Comparison of ENCODE assay signal across 1 cellular context in the genomic region with DNA sequence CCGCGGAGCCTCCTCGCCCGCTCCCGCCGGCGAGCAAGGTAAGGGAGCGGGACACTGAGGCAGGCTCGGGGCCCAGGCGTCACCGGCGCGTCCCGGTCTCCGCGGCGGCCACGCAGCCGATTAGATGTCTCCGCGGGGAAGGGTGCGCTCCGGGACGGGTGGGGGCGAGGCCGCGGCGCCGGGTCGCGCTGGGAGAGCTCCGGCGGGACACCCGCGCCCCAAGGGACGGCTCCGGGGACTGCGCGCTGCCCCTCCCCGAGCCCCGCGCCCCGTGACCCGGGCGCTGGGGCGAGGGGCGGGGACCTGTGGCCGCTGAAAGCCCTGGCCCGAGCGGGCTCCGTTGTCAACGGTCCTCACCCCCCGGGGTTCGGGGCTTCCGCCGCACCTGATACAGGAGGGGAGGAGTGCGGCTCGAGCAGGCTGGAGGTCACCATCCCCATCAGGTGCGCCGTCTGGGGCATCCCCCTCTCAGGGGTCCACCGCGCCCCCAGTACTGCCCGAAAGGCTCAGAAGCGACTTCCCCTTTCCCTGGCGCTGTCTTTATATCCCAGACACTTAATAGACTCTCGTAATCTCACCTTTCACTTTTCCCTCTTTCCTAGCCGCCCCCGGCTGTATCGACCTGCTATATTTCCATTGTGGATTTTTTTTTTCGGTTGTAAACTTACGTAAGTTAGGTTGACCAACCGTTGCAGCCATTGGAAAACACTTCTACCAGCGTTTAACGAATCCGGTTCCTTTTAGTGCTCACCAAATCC.
TF ChIP-seq lines count a peak whose summit lies in the region.

No MANE protein-coding gene starts in this region.

TF ChIP-seq in HepG2, 621 proteins besides CTCF, POLR2A, EP300 and RAD21 (continued from another document):
- TF ChIP-seq, protein P1, sequence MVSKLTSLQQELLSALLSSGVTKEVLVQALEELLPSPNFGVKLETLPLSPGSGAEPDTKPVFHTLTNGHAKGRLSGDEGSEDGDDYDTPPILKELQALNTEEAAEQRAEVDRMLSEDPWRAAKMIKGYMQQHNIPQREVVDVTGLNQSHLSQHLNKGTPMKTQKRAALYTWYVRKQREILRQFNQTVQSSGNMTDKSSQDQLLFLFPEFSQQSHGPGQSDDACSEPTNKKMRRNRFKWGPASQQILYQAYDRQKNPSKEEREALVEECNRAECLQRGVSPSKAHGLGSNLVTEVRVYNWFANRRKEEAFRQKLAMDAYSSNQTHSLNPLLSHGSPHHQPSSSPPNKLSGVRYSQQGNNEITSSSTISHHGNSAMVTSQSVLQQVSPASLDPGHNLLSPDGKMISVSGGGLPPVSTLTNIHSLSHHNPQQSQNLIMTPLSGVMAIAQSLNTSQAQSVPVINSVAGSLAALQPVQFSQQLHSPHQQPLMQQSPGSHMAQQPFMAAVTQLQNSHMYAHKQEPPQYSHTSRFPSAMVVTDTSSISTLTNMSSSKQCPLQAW (CRISPR knock-in tag; IDR thresholded peaks at IDR 0.05), result no peak
- TF ChIP-seq ZNF709 (CRISPR knock-in tag; IDR thresholded peaks at IDR 0.05), result 0 out of 2 replicates have a peak, but pooled peaks have one; percentile 44
- TF ChIP-seq ZNF256 (CRISPR knock-in tag; conservative IDR thresholded peaks at IDR 0.05), result no peak
- 0 out of 2 replicates have a peak, but pooled peaks have one; percentile 28 for TF ChIP-seq CCDC6 (CRISPR knock-in tag; IDR thresholded peaks at IDR 0.05)
- 0 out of 2 replicates have a peak, but pooled peaks have one; percentile 23 for TF ChIP-seq HDAC1 (CRISPR knock-in tag; IDR thresholded peaks at IDR 0.05)
- 0 out of 2 replicates have a peak, but pooled peaks have one; percentile 24 for TF ChIP-seq GATAD1 (CRISPR knock-in tag; IDR thresholded peaks at IDR 0.05)
- no peak for TF ChIP-seq ZNF556 (CRISPR knock-in tag; IDR thresholded peaks at IDR 0.05; ENCODE audit: borderline replicate concordance)
- TF ChIP-seq ZNF558 (CRISPR knock-in tag; IDR thresholded peaks at IDR 0.05; ENCODE audit: borderline replicate concordance), result no peak; the same call in 1 of the 2 replicates
- peak; percentile 37; the same call in 1 of the 2 replicates for TF ChIP-seq RXRA (CRISPR knock-in tag; IDR thresholded peaks at IDR 0.05)
- TF ChIP-seq TCF7L2 (IDR thresholded peaks at IDR 0.05; ENCODE audit: low read depth, low read length), result no peak
- TF ChIP-seq SAP130 (CRISPR knock-in tag; IDR thresholded peaks at IDR 0.05; ENCODE audit: low read depth), result peak; percentile 57
- TF ChIP-seq, protein P2, sequence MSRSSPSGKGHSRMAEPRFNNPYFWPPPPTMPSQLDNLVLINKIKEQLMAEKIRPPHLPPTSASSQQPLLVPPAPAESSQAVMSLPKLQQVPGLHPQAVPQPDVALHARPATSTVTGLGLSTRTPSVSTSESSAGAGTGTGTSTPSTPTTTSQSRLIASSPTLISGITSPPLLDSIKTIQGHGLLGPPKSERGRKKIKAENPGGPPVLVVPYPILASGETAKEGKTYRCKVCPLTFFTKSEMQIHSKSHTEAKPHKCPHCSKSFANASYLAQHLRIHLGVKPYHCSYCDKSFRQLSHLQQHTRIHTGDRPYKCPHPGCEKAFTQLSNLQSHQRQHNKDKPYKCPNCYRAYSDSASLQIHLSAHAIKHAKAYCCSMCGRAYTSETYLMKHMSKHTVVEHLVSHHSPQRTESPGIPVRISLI (CRISPR knock-in tag; IDR thresholded peaks at IDR 0.05; ENCODE audit: borderline replicate concordance), result peak; percentile 49; the same call in 1 of the 2 replicates
- no peak for TF ChIP-seq MTA3 (CRISPR knock-in tag; IDR thresholded peaks at IDR 0.05)
- peak; percentile 14; the same call in 1 of the 2 replicates for TF ChIP-seq SALL1 (CRISPR knock-in tag; IDR thresholded peaks at IDR 0.05)
- TF ChIP-seq, protein P3, sequence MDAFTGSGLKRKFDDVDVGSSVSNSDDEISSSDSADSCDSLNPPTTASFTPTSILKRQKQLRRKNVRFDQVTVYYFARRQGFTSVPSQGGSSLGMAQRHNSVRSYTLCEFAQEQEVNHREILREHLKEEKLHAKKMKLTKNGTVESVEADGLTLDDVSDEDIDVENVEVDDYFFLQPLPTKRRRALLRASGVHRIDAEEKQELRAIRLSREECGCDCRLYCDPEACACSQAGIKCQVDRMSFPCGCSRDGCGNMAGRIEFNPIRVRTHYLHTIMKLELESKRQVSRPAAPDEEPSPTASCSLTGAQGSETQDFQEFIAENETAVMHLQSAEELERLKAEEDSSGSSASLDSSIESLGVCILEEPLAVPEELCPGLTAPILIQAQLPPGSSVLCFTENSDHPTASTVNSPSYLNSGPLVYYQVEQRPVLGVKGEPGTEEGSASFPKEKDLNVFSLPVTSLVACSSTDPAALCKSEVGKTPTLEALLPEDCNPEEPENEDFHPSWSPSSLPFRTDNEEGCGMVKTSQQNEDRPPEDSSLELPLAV (CRISPR knock-in tag; conservative IDR thresholded peaks at IDR 0.05; ENCODE audit: low read depth), result no peak
- peak; percentile 9; the same call in 1 of the 2 replicates for TF ChIP-seq NFYB (CRISPR knock-in tag; IDR thresholded peaks at IDR 0.05)
- TF ChIP-seq HES4 (CRISPR knock-in tag; IDR thresholded peaks at IDR 0.05; ENCODE audit: borderline replicate concordance), result peak; percentile 77
- no peak; the same call in 1 of the 2 replicates for TF ChIP-seq ZNF891 (CRISPR knock-in tag; IDR thresholded peaks at IDR 0.05)
- TF ChIP-seq PHF8 (CRISPR knock-in tag; IDR thresholded peaks at IDR 0.05), result 0 out of 2 replicates have a peak, but pooled peaks have one; percentile 24
- no peak for TF ChIP-seq SMYD3 (CRISPR knock-in tag; IDR thresholded peaks at IDR 0.05)
- no peak for TF ChIP-seq SOX6 (IDR thresholded peaks at IDR 0.05)
- TF ChIP-seq SOX6 (CRISPR knock-in tag; IDR thresholded peaks at IDR 0.05), result 0 out of 2 replicates have a peak, but pooled peaks have one; percentile 19
- 0 out of 2 replicates have a peak, but pooled peaks have one; percentile 20 for TF ChIP-seq ZBTB20 (CRISPR knock-in tag; IDR thresholded peaks at IDR 0.05; ENCODE audit: borderline replicate concordance, low read depth)
- 0 out of 2 replicates have a peak, but pooled peaks have one; percentile 20 for TF ChIP-seq ZSCAN20 (CRISPR knock-in tag; IDR thresholded peaks at IDR 0.05; ENCODE audit: borderline replicate concordance)
- TF ChIP-seq MIER3 (CRISPR knock-in tag; IDR thresholded peaks at IDR 0.05; ENCODE audit: borderline replicate concordance), result no peak
- TF ChIP-seq SMAD9 (CRISPR knock-in tag; IDR thresholded peaks at IDR 0.05), result 0 out of 2 replicates have a peak, but pooled peaks have one; percentile 31
- TF ChIP-seq ZNF660 (CRISPR knock-in tag; IDR thresholded peaks at IDR 0.05; ENCODE audit: borderline replicate concordance, low read depth), result no peak
- TF ChIP-seq HMG20A (CRISPR knock-in tag; IDR thresholded peaks at IDR 0.05; ENCODE audit: borderline replicate concordance), result no peak
- no peak for TF ChIP-seq KLF15 (CRISPR knock-in tag; IDR thresholded peaks at IDR 0.05; ENCODE audit: borderline replicate concordance)
- TF ChIP-seq ZMYM4 (CRISPR knock-in tag; IDR thresholded peaks at IDR 0.05), result 0 out of 2 replicates have a peak, but pooled peaks have one; percentile 38
- TF ChIP-seq TOPORS (CRISPR knock-in tag; IDR thresholded peaks at IDR 0.05), result no peak
- 0 out of 2 replicates have a peak, but pooled peaks have one; percentile 23 for TF ChIP-seq KAT7 (CRISPR knock-in tag; IDR thresholded peaks at IDR 0.05; ENCODE audit: borderline replicate concordance)
- 0 out of 2 replicates have a peak, but pooled peaks have one; percentile 27 for TF ChIP-seq HIVEP1 (CRISPR knock-in tag; IDR thresholded peaks at IDR 0.05)
- 0 out of 2 replicates have a peak, but pooled peaks have one; percentile 28 for TF ChIP-seq KMT2A (CRISPR knock-in tag; IDR thresholded peaks at IDR 0.05)
- TF ChIP-seq MYNN (CRISPR knock-in tag; IDR thresholded peaks at IDR 0.05; ENCODE audit: low read depth), result no peak
- TF ChIP-seq ZNF563 (CRISPR knock-in tag; IDR thresholded peaks at IDR 0.05), result peak; percentile 39; the same call in 1 of the 2 replicates
- TF ChIP-seq REXO4 (CRISPR knock-in tag; IDR thresholded peaks at IDR 0.05; ENCODE audit: borderline replicate concordance), result no peak
- TF ChIP-seq HDAC2 (CRISPR knock-in tag; IDR thresholded peaks at IDR 0.05), result no peak
- no peak for TF ChIP-seq POGZ (CRISPR knock-in tag; IDR thresholded peaks at IDR 0.05)
- no peak for TF ChIP-seq MTF2 (CRISPR knock-in tag; IDR thresholded peaks at IDR 0.05; ENCODE audit: borderline replicate concordance)
- peak; percentile 0; the same call in 1 of the 2 replicates for TF ChIP-seq ZNF263 (CRISPR knock-in tag; IDR thresholded peaks at IDR 0.05)
- peak; percentile 34 for TF ChIP-seq RBFOX2 (IDR thresholded peaks at IDR 0.05; ENCODE audit: low read depth, low read length)
- TF ChIP-seq, protein P4, sequence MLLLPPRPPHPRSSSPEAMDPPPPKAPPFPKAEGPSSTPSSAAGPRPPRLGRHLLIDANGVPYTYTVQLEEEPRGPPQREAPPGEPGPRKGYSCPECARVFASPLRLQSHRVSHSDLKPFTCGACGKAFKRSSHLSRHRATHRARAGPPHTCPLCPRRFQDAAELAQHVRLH (CRISPR knock-in tag; IDR thresholded peaks at IDR 0.05; ENCODE audit: borderline replicate concordance, low read depth), result no peak
- no peak for TF ChIP-seq SAFB2 (CRISPR knock-in tag; IDR thresholded peaks at IDR 0.05; ENCODE audit: borderline replicate concordance, low read depth)
- TF ChIP-seq, protein P5, sequence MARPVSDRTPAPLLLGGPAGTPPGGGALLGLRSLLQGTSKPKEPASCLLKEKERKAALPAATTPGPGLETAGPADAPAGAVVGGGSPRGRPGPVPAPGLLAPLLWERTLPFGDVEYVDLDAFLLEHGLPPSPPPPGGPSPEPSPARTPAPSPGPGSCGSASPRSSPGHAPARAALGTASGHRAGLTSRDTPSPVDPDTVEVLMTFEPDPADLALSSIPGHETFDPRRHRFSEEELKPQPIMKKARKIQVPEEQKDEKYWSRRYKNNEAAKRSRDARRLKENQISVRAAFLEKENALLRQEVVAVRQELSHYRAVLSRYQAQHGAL (CRISPR knock-in tag; IDR thresholded peaks at IDR 0.05; ENCODE audit: not compliant biosample characterization), result no peak
- TF ChIP-seq CEBPG (CRISPR knock-in tag; IDR thresholded peaks at IDR 0.05), result 0 out of 2 replicates have a peak, but pooled peaks have one; percentile 5
- TF ChIP-seq NFIB (CRISPR knock-in tag; IDR thresholded peaks at IDR 0.05; ENCODE audit: borderline replicate concordance), result no peak
- TF ChIP-seq, protein P6, sequence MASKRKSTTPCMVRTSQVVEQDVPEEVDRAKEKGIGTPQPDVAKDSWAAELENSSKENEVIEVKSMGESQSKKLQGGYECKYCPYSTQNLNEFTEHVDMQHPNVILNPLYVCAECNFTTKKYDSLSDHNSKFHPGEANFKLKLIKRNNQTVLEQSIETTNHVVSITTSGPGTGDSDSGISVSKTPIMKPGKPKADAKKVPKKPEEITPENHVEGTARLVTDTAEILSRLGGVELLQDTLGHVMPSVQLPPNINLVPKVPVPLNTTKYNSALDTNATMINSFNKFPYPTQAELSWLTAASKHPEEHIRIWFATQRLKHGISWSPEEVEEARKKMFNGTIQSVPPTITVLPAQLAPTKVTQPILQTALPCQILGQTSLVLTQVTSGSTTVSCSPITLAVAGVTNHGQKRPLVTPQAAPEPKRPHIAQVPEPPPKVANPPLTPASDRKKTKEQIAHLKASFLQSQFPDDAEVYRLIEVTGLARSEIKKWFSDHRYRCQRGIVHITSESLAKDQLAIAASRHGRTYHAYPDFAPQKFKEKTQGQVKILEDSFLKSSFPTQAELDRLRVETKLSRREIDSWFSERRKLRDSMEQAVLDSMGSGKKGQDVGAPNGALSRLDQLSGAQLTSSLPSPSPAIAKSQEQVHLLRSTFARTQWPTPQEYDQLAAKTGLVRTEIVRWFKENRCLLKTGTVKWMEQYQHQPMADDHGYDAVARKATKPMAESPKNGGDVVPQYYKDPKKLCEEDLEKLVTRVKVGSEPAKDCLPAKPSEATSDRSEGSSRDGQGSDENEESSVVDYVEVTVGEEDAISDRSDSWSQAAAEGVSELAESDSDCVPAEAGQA (IDR thresholded peaks at IDR 0.05; ENCODE audit: low read depth), result no peak
- TF ChIP-seq, protein P6 (CRISPR knock-in tag; IDR thresholded peaks at IDR 0.05; ENCODE audit: borderline replicate concordance), result no peak
- TF ChIP-seq MEIS1 (CRISPR knock-in tag; IDR thresholded peaks at IDR 0.05; ENCODE audit: borderline replicate concordance), result no peak
